In the genomic region with DNA sequence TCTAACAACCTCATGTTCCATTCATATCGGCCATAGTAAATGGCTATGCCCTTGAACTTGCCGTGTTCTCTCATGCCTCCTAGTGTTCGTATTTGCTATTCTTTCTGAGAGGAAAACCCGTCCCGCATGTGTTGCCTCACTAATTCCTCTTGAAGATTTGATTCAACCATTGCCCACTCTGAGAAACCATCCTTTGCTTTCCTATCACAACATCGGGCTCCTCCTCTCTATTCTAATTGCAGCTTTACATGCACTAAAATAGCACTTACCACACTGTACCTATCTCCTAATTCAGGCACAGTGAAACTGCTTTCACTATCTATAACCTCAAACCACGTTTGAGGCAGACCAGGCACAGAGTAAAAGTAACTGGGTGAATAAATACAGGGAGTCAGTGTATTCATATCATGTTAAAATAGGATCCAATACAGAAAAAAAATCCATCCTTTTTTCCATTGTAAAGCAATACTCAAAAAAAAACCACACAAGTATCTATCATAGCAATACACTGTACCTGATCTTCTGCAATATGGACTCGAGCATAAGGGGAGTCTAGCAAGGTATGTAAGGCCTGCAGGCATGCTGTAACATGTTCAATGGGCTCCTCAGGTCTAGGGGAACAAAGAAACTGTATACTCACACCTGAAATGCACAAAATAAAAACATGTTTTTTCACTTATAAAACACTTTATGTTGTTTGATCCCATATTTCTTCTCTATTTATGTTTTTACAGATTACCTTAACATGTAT, we compare ENCODE assay signal across 1 cellular context.
TF ChIP-seq lines count a peak whose summit lies in the region.

No MANE protein-coding gene starts in this region.

TF ChIP-seq in GM23338, 12 proteins besides CTCF, POLR2A, EP300 and RAD21 (continued from another document):
- TF ChIP-seq, protein P1, sequence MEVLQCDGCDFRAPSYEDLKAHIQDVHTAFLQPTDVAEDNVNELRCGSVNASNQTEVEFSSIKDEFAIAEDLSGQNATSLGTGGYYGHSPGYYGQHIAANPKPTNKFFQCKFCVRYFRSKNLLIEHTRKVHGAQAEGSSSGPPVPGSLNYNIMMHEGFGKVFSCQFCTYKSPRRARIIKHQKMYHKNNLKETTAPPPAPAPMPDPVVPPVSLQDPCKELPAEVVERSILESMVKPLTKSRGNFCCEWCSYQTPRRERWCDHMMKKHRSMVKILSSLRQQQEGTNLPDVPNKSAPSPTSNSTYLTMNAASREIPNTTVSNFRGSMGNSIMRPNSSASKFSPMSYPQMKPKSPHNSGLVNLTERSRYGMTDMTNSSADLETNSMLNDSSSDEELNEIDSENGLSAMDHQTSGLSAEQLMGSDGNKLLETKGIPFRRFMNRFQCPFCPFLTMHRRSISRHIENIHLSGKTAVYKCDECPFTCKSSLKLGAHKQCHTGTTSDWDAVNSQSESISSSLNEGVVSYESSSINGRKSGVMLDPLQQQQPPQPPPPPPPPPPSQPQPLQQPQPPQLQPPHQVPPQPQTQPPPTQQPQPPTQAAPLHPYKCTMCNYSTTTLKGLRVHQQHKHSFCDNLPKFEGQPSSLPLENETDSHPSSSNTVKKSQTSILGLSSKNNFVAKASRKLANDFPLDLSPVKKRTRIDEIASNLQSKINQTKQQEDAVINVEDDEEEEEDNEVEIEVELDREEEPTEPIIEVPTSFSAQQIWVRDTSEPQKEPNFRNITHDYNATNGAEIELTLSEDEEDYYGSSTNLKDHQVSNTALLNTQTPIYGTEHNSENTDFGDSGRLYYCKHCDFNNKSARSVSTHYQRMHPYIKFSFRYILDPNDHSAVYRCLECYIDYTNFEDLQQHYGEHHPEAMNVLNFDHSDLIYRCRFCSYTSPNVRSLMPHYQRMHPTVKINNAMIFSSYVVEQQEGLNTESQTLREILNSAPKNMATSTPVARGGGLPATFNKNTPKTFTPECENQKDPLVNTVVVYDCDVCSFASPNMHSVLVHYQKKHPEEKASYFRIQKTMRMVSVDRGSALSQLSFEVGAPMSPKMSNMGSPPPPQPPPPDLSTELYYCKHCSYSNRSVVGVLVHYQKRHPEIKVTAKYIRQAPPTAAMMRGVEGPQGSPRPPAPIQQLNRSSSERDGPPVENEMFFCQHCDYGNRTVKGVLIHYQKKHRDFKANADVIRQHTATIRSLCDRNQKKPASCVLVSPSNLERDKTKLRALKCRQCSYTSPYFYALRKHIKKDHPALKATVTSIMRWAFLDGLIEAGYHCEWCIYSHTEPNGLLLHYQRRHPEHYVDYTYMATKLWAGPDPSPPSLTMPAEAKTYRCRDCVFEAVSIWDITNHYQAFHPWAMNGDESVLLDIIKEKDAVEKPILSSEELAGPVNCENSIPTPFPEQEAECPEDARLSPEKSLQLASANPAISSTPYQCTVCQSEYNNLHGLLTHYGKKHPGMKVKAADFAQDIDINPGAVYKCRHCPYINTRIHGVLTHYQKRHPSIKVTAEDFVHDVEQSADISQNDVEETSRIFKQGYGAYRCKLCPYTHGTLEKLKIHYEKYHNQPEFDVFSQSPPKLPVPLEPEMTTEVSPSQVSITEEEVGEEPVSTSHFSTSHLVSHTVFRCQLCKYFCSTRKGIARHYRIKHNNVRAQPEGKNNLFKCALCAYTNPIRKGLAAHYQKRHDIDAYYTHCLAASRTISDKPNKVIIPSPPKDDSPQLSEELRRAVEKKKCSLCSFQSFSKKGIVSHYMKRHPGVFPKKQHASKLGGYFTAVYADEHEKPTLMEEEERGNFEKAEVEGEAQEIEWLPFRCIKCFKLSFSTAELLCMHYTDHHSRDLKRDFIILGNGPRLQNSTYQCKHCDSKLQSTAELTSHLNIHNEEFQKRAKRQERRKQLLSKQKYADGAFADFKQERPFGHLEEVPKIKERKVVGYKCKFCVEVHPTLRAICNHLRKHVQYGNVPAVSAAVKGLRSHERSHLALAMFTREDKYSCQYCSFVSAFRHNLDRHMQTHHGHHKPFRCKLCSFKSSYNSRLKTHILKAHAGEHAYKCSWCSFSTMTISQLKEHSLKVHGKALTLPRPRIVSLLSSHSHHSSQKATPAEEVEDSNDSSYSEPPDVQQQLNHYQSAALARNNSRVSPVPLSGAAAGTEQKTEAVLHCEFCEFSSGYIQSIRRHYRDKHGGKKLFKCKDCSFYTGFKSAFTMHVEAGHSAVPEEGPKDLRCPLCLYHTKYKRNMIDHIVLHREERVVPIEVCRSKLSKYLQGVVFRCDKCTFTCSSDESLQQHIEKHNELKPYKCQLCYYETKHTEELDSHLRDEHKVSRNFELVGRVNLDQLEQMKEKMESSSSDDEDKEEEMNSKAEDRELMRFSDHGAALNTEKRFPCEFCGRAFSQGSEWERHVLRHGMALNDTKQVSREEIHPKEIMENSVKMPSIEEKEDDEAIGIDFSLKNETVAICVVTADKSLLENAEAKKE (CRISPR knock-in tag; IDR thresholded peaks at IDR 0.05), result no peak
- TF ChIP-seq STAT1 (IDR thresholded peaks at IDR 0.05; ENCODE audit: unreplicated experiment) (no peak), ZNF114 (CRISPR knock-in tag; IDR thresholded peaks at IDR 0.05) (no peak), JUNB (IDR thresholded peaks at IDR 0.05; ENCODE audit: unreplicated experiment) (no peak)
- TF ChIP-seq, protein P2, sequence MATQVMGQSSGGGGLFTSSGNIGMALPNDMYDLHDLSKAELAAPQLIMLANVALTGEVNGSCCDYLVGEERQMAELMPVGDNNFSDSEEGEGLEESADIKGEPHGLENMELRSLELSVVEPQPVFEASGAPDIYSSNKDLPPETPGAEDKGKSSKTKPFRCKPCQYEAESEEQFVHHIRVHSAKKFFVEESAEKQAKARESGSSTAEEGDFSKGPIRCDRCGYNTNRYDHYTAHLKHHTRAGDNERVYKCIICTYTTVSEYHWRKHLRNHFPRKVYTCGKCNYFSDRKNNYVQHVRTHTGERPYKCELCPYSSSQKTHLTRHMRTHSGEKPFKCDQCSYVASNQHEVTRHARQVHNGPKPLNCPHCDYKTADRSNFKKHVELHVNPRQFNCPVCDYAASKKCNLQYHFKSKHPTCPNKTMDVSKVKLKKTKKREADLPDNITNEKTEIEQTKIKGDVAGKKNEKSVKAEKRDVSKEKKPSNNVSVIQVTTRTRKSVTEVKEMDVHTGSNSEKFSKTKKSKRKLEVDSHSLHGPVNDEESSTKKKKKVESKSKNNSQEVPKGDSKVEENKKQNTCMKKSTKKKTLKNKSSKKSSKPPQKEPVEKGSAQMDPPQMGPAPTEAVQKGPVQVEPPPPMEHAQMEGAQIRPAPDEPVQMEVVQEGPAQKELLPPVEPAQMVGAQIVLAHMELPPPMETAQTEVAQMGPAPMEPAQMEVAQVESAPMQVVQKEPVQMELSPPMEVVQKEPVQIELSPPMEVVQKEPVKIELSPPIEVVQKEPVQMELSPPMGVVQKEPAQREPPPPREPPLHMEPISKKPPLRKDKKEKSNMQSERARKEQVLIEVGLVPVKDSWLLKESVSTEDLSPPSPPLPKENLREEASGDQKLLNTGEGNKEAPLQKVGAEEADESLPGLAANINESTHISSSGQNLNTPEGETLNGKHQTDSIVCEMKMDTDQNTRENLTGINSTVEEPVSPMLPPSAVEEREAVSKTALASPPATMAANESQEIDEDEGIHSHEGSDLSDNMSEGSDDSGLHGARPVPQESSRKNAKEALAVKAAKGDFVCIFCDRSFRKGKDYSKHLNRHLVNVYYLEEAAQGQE (IDR thresholded peaks at IDR 0.05; ENCODE audit: unreplicated experiment), result no peak
TF ChIP-seq in GM23338: peak in this region for 0.
